ENCODE assay signal across 1 cellular context in genomic region chr2:84959494-84960156, GRCh38.
TF ChIP-seq lines count a peak whose summit lies in the region.

No MANE protein-coding gene starts in this region.

TF ChIP-seq in WTC11, 78 proteins besides CTCF, POLR2A, EP300 and RAD21 (continued from another document and continues in another):
- peak; percentile 37; the same call in 1 of the 2 replicates for TF ChIP-seq ZBTB43 (CRISPR knock-in tag; IDR thresholded peaks at IDR 0.05)
- TF ChIP-seq ZNF232 (CRISPR knock-in tag; IDR thresholded peaks at IDR 0.05): no peak
- TF ChIP-seq ZNF263 (CRISPR knock-in tag; IDR thresholded peaks at IDR 0.05; ENCODE audit: low read depth): peak; percentile 89; the same call in 1 of the 2 replicates
- 0 out of 2 replicates have a peak, but pooled peaks have one; percentile 65 for TF ChIP-seq ARID4B (CRISPR knock-in tag; IDR thresholded peaks at IDR 0.05; ENCODE audit: borderline replicate concordance)
- no peak for TF ChIP-seq GABPB1 (CRISPR knock-in tag; IDR thresholded peaks at IDR 0.05)
- TF ChIP-seq ZNF416 (CRISPR knock-in tag; IDR thresholded peaks at IDR 0.05): no peak
- no peak for TF ChIP-seq NFYB (CRISPR knock-in tag; conservative IDR thresholded peaks at IDR 0.05; ENCODE audit: low read depth)
- no peak for TF ChIP-seq AR (CRISPR knock-in tag; IDR thresholded peaks at IDR 0.05)
- TF ChIP-seq NFATC4 (CRISPR knock-in tag; IDR thresholded peaks at IDR 0.05): no peak
- peak; percentile 58; the same call in 1 of the 2 replicates for TF ChIP-seq ZNF423 (CRISPR knock-in tag; IDR thresholded peaks at IDR 0.05)
- TF ChIP-seq ZNF317 (CRISPR knock-in tag; IDR thresholded peaks at IDR 0.05; ENCODE audit: borderline replicate concordance, low read depth): no peak
- TF ChIP-seq GTF2I (CRISPR knock-in tag; conservative IDR thresholded peaks at IDR 0.05): no peak
- no peak for TF ChIP-seq USF2 (CRISPR knock-in tag; IDR thresholded peaks at IDR 0.05)
- no peak for TF ChIP-seq EMX1 (CRISPR knock-in tag; IDR thresholded peaks at IDR 0.05)
- no peak for TF ChIP-seq MAX (CRISPR knock-in tag; IDR thresholded peaks at IDR 0.05)
- TF ChIP-seq TP53 (CRISPR knock-in tag; IDR thresholded peaks at IDR 0.05): no peak
- no peak for TF ChIP-seq OVOL2 (CRISPR knock-in tag; IDR thresholded peaks at IDR 0.05; ENCODE audit: borderline replicate concordance)
- TF ChIP-seq CBFB (CRISPR knock-in tag; IDR thresholded peaks at IDR 0.05; ENCODE audit: low read depth): no peak
- TF ChIP-seq MLX (CRISPR knock-in tag; IDR thresholded peaks at IDR 0.05): no peak
- TF ChIP-seq CREM (CRISPR knock-in tag; IDR thresholded peaks at IDR 0.05): no peak
- no peak for TF ChIP-seq AFF4 (CRISPR knock-in tag; IDR thresholded peaks at IDR 0.05; ENCODE audit: borderline replicate concordance)
- no peak for TF ChIP-seq MYBL2 (CRISPR knock-in tag; IDR thresholded peaks at IDR 0.05)
- no peak for TF ChIP-seq ZNF532 (CRISPR knock-in tag; IDR thresholded peaks at IDR 0.05; ENCODE audit: borderline replicate concordance)
- no peak for TF ChIP-seq RELA (CRISPR knock-in tag; IDR thresholded peaks at IDR 0.05; ENCODE audit: borderline replicate concordance)
- TF ChIP-seq KAT7 (CRISPR knock-in tag; IDR thresholded peaks at IDR 0.05; ENCODE audit: borderline replicate concordance): no peak
- peak; percentile 96 for TF ChIP-seq TEAD1 (CRISPR knock-in tag; IDR thresholded peaks at IDR 0.05)
- TF ChIP-seq E2F1 (CRISPR knock-in tag; IDR thresholded peaks at IDR 0.05): no peak
- no peak for TF ChIP-seq ZBTB21 (CRISPR knock-in tag; IDR thresholded peaks at IDR 0.05; ENCODE audit: borderline replicate concordance)
- no peak for TF ChIP-seq NR2C2 (CRISPR knock-in tag; IDR thresholded peaks at IDR 0.05)
- TF ChIP-seq ATF1 (CRISPR knock-in tag; IDR thresholded peaks at IDR 0.05): no peak
- no peak for TF ChIP-seq ZNF219 (CRISPR knock-in tag; IDR thresholded peaks at IDR 0.05; ENCODE audit: borderline replicate concordance)
- no peak for TF ChIP-seq MXD4 (CRISPR knock-in tag; IDR thresholded peaks at IDR 0.05; ENCODE audit: borderline replicate concordance)
- TF ChIP-seq ZNF512 (CRISPR knock-in tag; IDR thresholded peaks at IDR 0.05; ENCODE audit: borderline replicate concordance): no peak
- no peak for TF ChIP-seq RORB (CRISPR knock-in tag; IDR thresholded peaks at IDR 0.05)
